29 cellular contexts compared by ENCODE assay signal in the genomic region with DNA sequence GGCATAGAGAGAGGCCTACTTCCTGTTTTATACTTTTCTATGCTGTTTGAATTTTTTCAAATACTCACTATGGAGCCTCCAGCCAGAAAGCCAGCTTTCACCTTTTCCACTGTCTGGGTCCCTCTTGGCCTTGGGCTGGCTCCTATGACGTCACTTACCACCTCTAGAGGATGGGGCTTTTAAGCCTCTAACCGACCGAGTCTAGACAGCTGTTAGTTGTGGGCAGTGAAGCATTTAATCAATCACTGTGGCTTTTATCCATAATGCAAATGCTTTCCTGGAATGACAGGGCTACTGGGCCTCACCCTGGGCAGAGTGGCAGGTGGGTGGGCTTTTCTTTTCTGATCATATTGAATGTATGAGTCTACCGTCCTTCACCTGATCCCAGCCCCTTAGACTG.
DNase-seq lines count a peak whose midpoint lies in the region; ATAC-seq and TF ChIP-seq lines count a peak whose summit lies in the region.
"Had no signal": no experiment of that assay in that cellular context is flagged by ENCODE, and none has a peak within 500 bp of the region (broad histone marks: within the 10 kb centered on the region; RNA-seq: fewer than 3 reads in every experiment).

No MANE protein-coding gene starts in this region.

- peaks cover 9% of the 10 kb centered on the region for H3K27me3 Mint-ChIP-seq in activated naive CD8-positive, alpha-beta T cell treated with anti-CD3 and anti-CD28 coated beads, Interleukin-2, amount 50 U/mL, for 24 hours
- no peaks in the 10 kb centered on the region for H3K27me3 Mint-ChIP-seq in activated naive CD8-positive, alpha-beta T cell treated with anti-CD3 and anti-CD28 coated beads for 36 hours
- H3K27me3 Mint-ChIP-seq in stimulated activated naive B cell treated with anti-CD40 and anti-IgM and Interleukin-4, amounts not matched to agents 10 μg/mL and 1 μg/mL and 100 μg/mL, for 72 hours: no peaks in the 10 kb centered on the region
- peaks cover 10% of the 10 kb centered on the region for H3K27me3 Mint-ChIP-seq in neural progenitor cell (ENCODE audit: insufficient read depth, low read depth)
- H3K27me3 Mint-ChIP-seq: dendritic cell treated with granulocyte-macrophage colony-stimulating factor and Interleukin-4, amounts not matched to agents 40 ng/mL and 50 ng/mL, for 4 days had no signal

- H3K4me1 ChIP-seq in neural progenitor cell: peaks cover 9% of the 10 kb centered on the region
- H3K4me1 ChIP-seq: ascending aorta, esophagus squamous epithelium, left lung, right atrium auricular region had no signal

- H3K36me3 ChIP-seq in neural progenitor cell: no peaks in the 10 kb centered on the region
- H3K36me3 ChIP-seq: right atrium auricular region, thoracic aorta had no signal

- no peak overlapping the region for H3K9ac ChIP-seq in neural progenitor cell
- H3K9ac ChIP-seq: SK-N-SH had no signal

- H3K27me3 ChIP-seq in neural progenitor cell: peaks cover 23% of the 10 kb centered on the region
- H3K27me3 ChIP-seq: ascending aorta, esophagus squamous epithelium, left lung, MG63, right atrium auricular region had no signal

- peak; percentile 20 for ATAC-seq in activated naive CD8-positive, alpha-beta T cell treated with anti-CD3 and anti-CD28 coated beads, Interleukin-2, amount 50 U/mL, for 24 hours
- peak; percentile 68 for ATAC-seq in HG03460 (IDR thresholded peaks at IDR 0.05; ENCODE audit: unreplicated experiment)
- peak; percentile 70 to 74 for ATAC-seq in stimulated activated naive B cell treated with anti-CD40 and anti-IgM and Interleukin-4, amounts not matched to agents 10 μg/mL and 1 μg/mL and 100 μg/mL, for 72 hours (replicated peaks)
- ATAC-seq in GM21825 (IDR thresholded peaks at IDR 0.05; ENCODE audit: unreplicated experiment): no peak
- ATAC-seq in HG03521 (IDR thresholded peaks at IDR 0.05; ENCODE audit: unreplicated experiment): no peak
- ATAC-seq: activated naive CD4-positive, alpha-beta T cell treated with anti-CD3 and anti-CD28 coated beads, Interleukin-2, amount 50 U/mL, for 72 hours; left lung; natural killer cell; stimulated activated naive CD8-positive, alpha-beta T cell treated with anti-CD3 and anti-CD28 coated beads, Interleukin-15, Interleukin-2, amounts not matched to agents 100 U/mL and 50 U/mL, for 24 hours had no signal

- H3K27ac ChIP-seq in neural progenitor cell: no peak overlapping the region
- H3K27ac ChIP-seq: ascending aorta, C4-2B, esophagus squamous epithelium, left lung, right atrium auricular region, thoracic aorta had no signal

- H3K4me1 Mint-ChIP-seq in activated naive CD8-positive, alpha-beta T cell treated with anti-CD3 and anti-CD28 coated beads, Interleukin-2, amount 50 U/mL, for 24 hours: no peaks in the 10 kb centered on the region
- no peaks in the 10 kb centered on the region for H3K4me1 Mint-ChIP-seq in activated naive CD8-positive, alpha-beta T cell treated with anti-CD3 and anti-CD28 coated beads for 36 hours
- peaks cover 14 to 38% of the 10 kb centered on the region in 2 donors for H3K4me1 Mint-ChIP-seq in stimulated activated naive B cell treated with anti-CD40 and anti-IgM and Interleukin-4, amounts not matched to agents 10 μg/mL and 1 μg/mL and 100 μg/mL, for 72 hours
- peaks cover 16% of the 10 kb centered on the region for H3K4me1 Mint-ChIP-seq in neural progenitor cell
- H3K4me1 Mint-ChIP-seq: natural killer cell had no signal

- no peak for DNase-seq in activated naive CD8-positive, alpha-beta T cell treated with anti-CD3 and anti-CD28 coated beads, Interleukin-2, amount 50 U/mL, for 24 hours
- DNase-seq in activated naive CD8-positive, alpha-beta T cell treated with anti-CD3 and anti-CD28 coated beads for 36 hours: no peak
- peak; percentile 37 for DNase-seq in astrocyte of the hippocampus (ENCODE audit: low read depth, low spot score)
- no peak for DNase-seq in stimulated activated naive B cell treated with anti-CD40 and anti-IgM and Interleukin-4, amounts not matched to agents 10 μg/mL and 1 μg/mL and 100 μg/mL, for 72 hours
- DNase-seq in neural progenitor cell (ENCODE audit: low spot score): no peak
- DNase-seq: activated CD4-positive, alpha-beta T cell treated with anti-CD3 and anti-CD28 coated beads, Interleukin-2, amount 50 U/mL, for 1 hour; activated CD8-positive, alpha-beta memory T cell treated with anti-CD3 and anti-CD28 coated beads, Interleukin-2, amount 50 U/mL, for 4 hours; Calu3; central memory CD4-positive, alpha-beta T cell; esophagus squamous epithelium; hypothalamus; left lung; MG63; natural killer cell; NCI-H2081 treated with DMSO at 0.1 percent for 48 hours; NCI-H510A treated with DMSO at 0.1 percent for 48 hours; SK-N-SH; stimulated activated CD4-positive, alpha-beta T cell treated with anti-CD3 and anti-CD28 coated beads, Interleukin-4, amount 100 ng/mL, for 24 hours; stimulated activated naive CD8-positive, alpha-beta T cell treated with anti-CD3 and anti-CD28 coated beads, Interleukin-15, Interleukin-2, amounts not matched to agents 100 U/mL and 50 U/mL, for 24 hours had no signal

- H3K9me3 Mint-ChIP-seq in activated naive CD8-positive, alpha-beta T cell treated with anti-CD3 and anti-CD28 coated beads, Interleukin-2, amount 50 U/mL, for 24 hours: peaks cover 9% of the 10 kb centered on the region
- peaks cover 7% of the 10 kb centered on the region for H3K9me3 Mint-ChIP-seq in activated naive CD8-positive, alpha-beta T cell treated with anti-CD3 and anti-CD28 coated beads for 36 hours
- peaks cover 0 to 7% of the 10 kb centered on the region in 2 donors for H3K9me3 Mint-ChIP-seq in stimulated activated naive B cell treated with anti-CD40 and anti-IgM and Interleukin-4, amounts not matched to agents 10 μg/mL and 1 μg/mL and 100 μg/mL, for 72 hours
- H3K9me3 Mint-ChIP-seq in neural progenitor cell: peaks cover 3% of the 10 kb centered on the region
- H3K9me3 Mint-ChIP-seq: activated T-helper 2 cell treated with anti-CD3 and anti-CD28 coated beads, Interferon-gamma antibody, Interleukin-2, Interleukin-4, amounts not matched to agents 10 μg/mL and 5 μg/mL and 100 μg/mL, durations not matched to agents 14 hours and 24 hours and 36 hours; dendritic cell treated with granulocyte-macrophage colony-stimulating factor and Interleukin-4, amounts not matched to agents 40 ng/mL and 50 ng/mL, for 4 days; natural killer cell had no signal

- no peak overlapping the region for H3K4me3 Mint-ChIP-seq in activated naive CD8-positive, alpha-beta T cell treated with anti-CD3 and anti-CD28 coated beads, Interleukin-2, amount 50 U/mL, for 24 hours
- no peak overlapping the region for H3K4me3 Mint-ChIP-seq in activated naive CD8-positive, alpha-beta T cell treated with anti-CD3 and anti-CD28 coated beads for 36 hours
- H3K4me3 Mint-ChIP-seq in stimulated activated naive B cell treated with anti-CD40 and anti-IgM and Interleukin-4, amounts not matched to agents 10 μg/mL and 1 μg/mL and 100 μg/mL, for 72 hours: no peak overlapping the region
- H3K4me3 Mint-ChIP-seq in neural progenitor cell: no peak overlapping the region
- H3K4me3 Mint-ChIP-seq: dendritic cell treated with granulocyte-macrophage colony-stimulating factor and Interleukin-4, amounts not matched to agents 40 ng/mL and 50 ng/mL, for 4 days; natural killer cell had no signal

- TF ChIP-seq CTCF in neural progenitor cell (IDR thresholded peaks at IDR 0.05): no peak

- no peaks in the 10 kb centered on the region for H3K79me2 ChIP-seq in neural progenitor cell (ENCODE audit: low read depth)

- H4K20me1 ChIP-seq in neural progenitor cell (ENCODE audit: low read depth): no peaks in the 10 kb centered on the region

- no peak overlapping the region for H3K4me3 ChIP-seq in neural progenitor cell
- H3K4me3 ChIP-seq: ascending aorta, esophagus squamous epithelium, left lung, MG63, right atrium auricular region, thoracic aorta had no signal

- H2AFZ ChIP-seq in neural progenitor cell (replicated peaks): no peak overlapping the region

- no peaks in the 10 kb centered on the region for H3K36me3 Mint-ChIP-seq in activated naive CD8-positive, alpha-beta T cell treated with anti-CD3 and anti-CD28 coated beads, Interleukin-2, amount 50 U/mL, for 24 hours (ENCODE audit: low read depth)
- no peaks in the 10 kb centered on the region for H3K36me3 Mint-ChIP-seq in activated naive CD8-positive, alpha-beta T cell treated with anti-CD3 and anti-CD28 coated beads for 36 hours
- peaks cover 45 to 70% of the 10 kb centered on the region in 2 donors for H3K36me3 Mint-ChIP-seq in stimulated activated naive B cell treated with anti-CD40 and anti-IgM and Interleukin-4, amounts not matched to agents 10 μg/mL and 1 μg/mL and 100 μg/mL, for 72 hours
- no peaks in the 10 kb centered on the region for H3K36me3 Mint-ChIP-seq in neural progenitor cell
- H3K36me3 Mint-ChIP-seq: natural killer cell had no signal

- no peak overlapping the region for H3K4me2 ChIP-seq in neural progenitor cell
- H3K4me2 ChIP-seq: SK-N-SH had no signal

- H3K9me3 ChIP-seq in neural progenitor cell (ENCODE audit: low read depth): no peaks in the 10 kb centered on the region
- H3K9me3 ChIP-seq: ascending aorta, esophagus squamous epithelium, left lung, MG63, right atrium auricular region, SK-N-SH, thoracic aorta had no signal

- H3K27ac Mint-ChIP-seq in activated naive CD8-positive, alpha-beta T cell treated with anti-CD3 and anti-CD28 coated beads, Interleukin-2, amount 50 U/mL, for 24 hours: no peak overlapping the region
- H3K27ac Mint-ChIP-seq in activated naive CD8-positive, alpha-beta T cell treated with anti-CD3 and anti-CD28 coated beads for 36 hours: no peak overlapping the region
- H3K27ac Mint-ChIP-seq in stimulated activated naive B cell treated with anti-CD40 and anti-IgM and Interleukin-4, amounts not matched to agents 10 μg/mL and 1 μg/mL and 100 μg/mL, for 72 hours: peak overlapping the region; percentile 21
- no peak overlapping the region for H3K27ac Mint-ChIP-seq in neural progenitor cell
- H3K27ac Mint-ChIP-seq: activated naive CD4-positive, alpha-beta T cell treated with anti-CD3 and anti-CD28 coated beads, Interleukin-2, amount 50 U/mL, for 72 hours; activated T-helper 2 cell treated with anti-CD3 and anti-CD28 coated beads, Interferon-gamma antibody, Interleukin-2, Interleukin-4, amounts not matched to agents 10 μg/mL and 5 μg/mL and 100 μg/mL, durations not matched to agents 14 hours and 24 hours and 36 hours; dendritic cell treated with granulocyte-macrophage colony-stimulating factor and Interleukin-4, amounts not matched to agents 40 ng/mL and 50 ng/mL, for 4 days; natural killer cell had no signal

- no peaks in the 10 kb centered on the region for H3F3A ChIP-seq in neural progenitor cell (ENCODE audit: low read depth)

Comparison
In these comparisons a context has a peak if more than half of its experiments do, and no peak if none do; other contexts are left out.
1. ATAC-seq: peak in activated naive CD8-positive, alpha-beta T cell treated with anti-CD3 and anti-CD28 coated beads, Interleukin-2, amount 50 U/mL, for 24 hours (single experiment), HG03460 (single experiment) and stimulated activated naive B cell treated with anti-CD40 and anti-IgM and Interleukin-4, amounts not matched to agents 10 μg/mL and 1 μg/mL and 100 μg/mL, for 72 hours (2 of 2); none in GM21825 (single experiment) and HG03521 (single experiment).